1 cellular context compared by ENCODE assay signal in the genomic region with DNA sequence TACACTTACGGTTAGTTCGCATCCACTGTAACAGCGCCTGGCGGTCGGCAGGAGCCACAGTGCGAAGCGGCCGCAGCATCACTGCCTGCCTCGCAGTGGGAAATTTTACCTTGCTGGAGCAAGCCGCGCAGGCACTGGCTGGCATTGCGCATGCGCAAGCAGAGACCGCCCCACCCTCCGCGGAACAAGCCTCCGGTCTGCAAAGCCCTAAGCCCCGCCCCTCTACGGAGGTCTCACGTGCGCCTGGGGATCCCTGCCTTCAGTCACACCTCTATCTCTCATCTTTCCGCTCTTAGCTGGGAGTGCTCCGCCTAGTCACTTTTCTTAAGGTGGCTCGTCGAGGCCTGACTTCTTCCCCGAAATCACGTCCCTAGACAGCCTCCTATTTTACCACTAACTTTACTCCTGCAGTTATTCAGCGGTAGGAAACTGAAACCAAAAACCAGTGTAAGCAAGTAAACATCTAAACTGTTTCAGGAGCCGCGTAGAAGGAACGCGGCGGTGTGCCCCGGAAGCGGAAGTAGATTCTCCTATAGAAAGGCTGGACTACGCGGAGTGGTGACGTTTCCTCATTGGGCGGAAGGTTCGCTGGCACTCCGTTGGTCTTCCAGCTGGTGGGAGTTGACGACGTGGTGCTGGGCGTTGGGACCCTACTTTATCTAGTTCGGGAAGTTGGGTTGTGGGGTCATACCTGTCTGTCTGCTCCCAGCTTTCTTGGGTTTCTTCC.
A peak's percentile ranks its signal among the peaks of the same experiment; 100 is the strongest.
TF ChIP-seq lines count a peak whose summit lies in the region.

SRP54 (plus strand) TSS at position 572 of the 727 bp plus-strand sequence. CDS start 13,718 bp downstream, outside the sequence.

TF ChIP-seq in HepG2, 621 proteins besides CTCF, POLR2A, EP300 and RAD21 (continued from another document and continues in another):
- TF ChIP-seq SNAPC4 (CRISPR knock-in tag; IDR thresholded peaks at IDR 0.05) (peak; percentile 98), ZBTB4 (CRISPR knock-in tag; IDR thresholded peaks at IDR 0.05; ENCODE audit: borderline replicate concordance) (peak; percentile 97; the same call in 1 of the 2 replicates), SMAD9 (CRISPR knock-in tag; IDR thresholded peaks at IDR 0.05) (peak; percentile 98), ZNF138 (CRISPR knock-in tag; IDR thresholded peaks at IDR 0.05; ENCODE audit: low read depth) (peak; percentile 93), CCAR2 (optimal IDR thresholded peaks at IDR 0.05; ENCODE audit: low read depth, low read length) (no peak), ZNF567 (CRISPR knock-in tag; IDR thresholded peaks at IDR 0.05; ENCODE audit: borderline replicate concordance) (peak; percentile 98), ZNF83 (CRISPR knock-in tag; IDR thresholded peaks at IDR 0.05; ENCODE audit: borderline replicate concordance) (peak; percentile 40), ZNF317 (CRISPR knock-in tag; IDR thresholded peaks at IDR 0.05) (peak; percentile 90), TFDP2 (CRISPR knock-in tag; IDR thresholded peaks at IDR 0.05) (peak; percentile 79), MXI1 (IDR thresholded peaks at IDR 0.05; ENCODE audit: borderline replicate concordance, low read depth, low read length) (peak; percentile 92; the same call in 2 of the 3 replicates), NPAS2 (CRISPR knock-in tag; IDR thresholded peaks at IDR 0.05; ENCODE audit: borderline replicate concordance) (peak; percentile 83; the same call in 1 of the 2 replicates), CAMTA2 (CRISPR knock-in tag; IDR thresholded peaks at IDR 0.05; ENCODE audit: borderline replicate concordance) (0 out of 2 replicates have a peak, but pooled peaks have one; percentile 98), ZNF576 (CRISPR knock-in tag; IDR thresholded peaks at IDR 0.05) (peak; percentile 95), ZNF3 (CRISPR knock-in tag; IDR thresholded peaks at IDR 0.05) (peak; percentile 49; the same call in 1 of the 2 replicates), TARDBP (CRISPR knock-in tag; IDR thresholded peaks at IDR 0.05) (peak; percentile 99), ZNF30 (CRISPR knock-in tag; IDR thresholded peaks at IDR 0.05) (peak; percentile 95; the same call in 1 of the 2 replicates), ZNF251 (CRISPR knock-in tag; IDR thresholded peaks at IDR 0.05) (peak; percentile 86; the same call in 1 of the 2 replicates), ZNF891 (CRISPR knock-in tag; IDR thresholded peaks at IDR 0.05) (peak; percentile 3), PHF5A (CRISPR knock-in tag; IDR thresholded peaks at IDR 0.05; ENCODE audit: low read depth, unreplicated experiment) (peak; percentile 96), WIZ (CRISPR knock-in tag; IDR thresholded peaks at IDR 0.05) (peak; percentile 95), HMG20A (CRISPR knock-in tag; IDR thresholded peaks at IDR 0.05; ENCODE audit: borderline replicate concordance) (peak; percentile 46), KMT2A (CRISPR knock-in tag; IDR thresholded peaks at IDR 0.05) (peak; percentile 99), GABPB1 (CRISPR knock-in tag; IDR thresholded peaks at IDR 0.05) (peak; percentile 99), NR2F6 (IDR thresholded peaks at IDR 0.05) (no peak; the same call in 1 of the 2 replicates), NR2F6 (CRISPR knock-in tag; IDR thresholded peaks at IDR 0.05) (peak; percentile 53), ZSCAN12 (CRISPR knock-in tag; IDR thresholded peaks at IDR 0.05) (peak; percentile 90), CHD2 (IDR thresholded peaks at IDR 0.05; ENCODE audit: low read depth, low read length) (peak; percentile 57), HOXA3 (CRISPR knock-in tag; IDR thresholded peaks at IDR 0.05) (peak; percentile 97), ZMYM4 (CRISPR knock-in tag; IDR thresholded peaks at IDR 0.05) (peak; percentile 99), ATF1 (CRISPR knock-in tag; IDR thresholded peaks at IDR 0.05) (peak; percentile 97)
- TF ChIP-seq, protein P1, sequence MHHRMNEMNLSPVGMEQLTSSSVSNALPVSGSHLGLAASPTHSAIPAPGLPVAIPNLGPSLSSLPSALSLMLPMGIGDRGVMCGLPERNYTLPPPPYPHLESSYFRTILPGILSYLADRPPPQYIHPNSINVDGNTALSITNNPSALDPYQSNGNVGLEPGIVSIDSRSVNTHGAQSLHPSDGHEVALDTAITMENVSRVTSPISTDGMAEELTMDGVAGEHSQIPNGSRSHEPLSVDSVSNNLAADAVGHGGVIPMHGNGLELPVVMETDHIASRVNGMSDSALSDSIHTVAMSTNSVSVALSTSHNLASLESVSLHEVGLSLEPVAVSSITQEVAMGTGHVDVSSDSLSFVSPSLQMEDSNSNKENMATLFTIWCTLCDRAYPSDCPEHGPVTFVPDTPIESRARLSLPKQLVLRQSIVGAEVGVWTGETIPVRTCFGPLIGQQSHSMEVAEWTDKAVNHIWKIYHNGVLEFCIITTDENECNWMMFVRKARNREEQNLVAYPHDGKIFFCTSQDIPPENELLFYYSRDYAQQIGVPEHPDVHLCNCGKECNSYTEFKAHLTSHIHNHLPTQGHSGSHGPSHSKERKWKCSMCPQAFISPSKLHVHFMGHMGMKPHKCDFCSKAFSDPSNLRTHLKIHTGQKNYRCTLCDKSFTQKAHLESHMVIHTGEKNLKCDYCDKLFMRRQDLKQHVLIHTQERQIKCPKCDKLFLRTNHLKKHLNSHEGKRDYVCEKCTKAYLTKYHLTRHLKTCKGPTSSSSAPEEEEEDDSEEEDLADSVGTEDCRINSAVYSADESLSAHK (CRISPR knock-in tag; IDR thresholded peaks at IDR 0.05; ENCODE audit: borderline replicate concordance), result peak; percentile 55; the same call in 1 of the 2 replicates
- TF ChIP-seq, protein P2, sequence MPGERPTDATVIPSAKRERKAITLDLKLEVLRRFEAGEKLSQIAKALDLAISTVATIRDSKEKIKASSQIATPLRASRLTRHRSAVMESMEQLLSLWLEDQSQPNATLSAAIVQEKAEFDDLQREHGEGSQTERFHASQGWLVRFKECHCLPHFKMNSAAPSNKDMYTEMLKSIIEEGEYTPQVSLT (CRISPR knock-in tag; IDR thresholded peaks at IDR 0.05; ENCODE audit: borderline replicate concordance, low read depth), result peak; percentile 88; the same call in 1 of the 2 replicates
- TF ChIP-seq, protein P3, sequence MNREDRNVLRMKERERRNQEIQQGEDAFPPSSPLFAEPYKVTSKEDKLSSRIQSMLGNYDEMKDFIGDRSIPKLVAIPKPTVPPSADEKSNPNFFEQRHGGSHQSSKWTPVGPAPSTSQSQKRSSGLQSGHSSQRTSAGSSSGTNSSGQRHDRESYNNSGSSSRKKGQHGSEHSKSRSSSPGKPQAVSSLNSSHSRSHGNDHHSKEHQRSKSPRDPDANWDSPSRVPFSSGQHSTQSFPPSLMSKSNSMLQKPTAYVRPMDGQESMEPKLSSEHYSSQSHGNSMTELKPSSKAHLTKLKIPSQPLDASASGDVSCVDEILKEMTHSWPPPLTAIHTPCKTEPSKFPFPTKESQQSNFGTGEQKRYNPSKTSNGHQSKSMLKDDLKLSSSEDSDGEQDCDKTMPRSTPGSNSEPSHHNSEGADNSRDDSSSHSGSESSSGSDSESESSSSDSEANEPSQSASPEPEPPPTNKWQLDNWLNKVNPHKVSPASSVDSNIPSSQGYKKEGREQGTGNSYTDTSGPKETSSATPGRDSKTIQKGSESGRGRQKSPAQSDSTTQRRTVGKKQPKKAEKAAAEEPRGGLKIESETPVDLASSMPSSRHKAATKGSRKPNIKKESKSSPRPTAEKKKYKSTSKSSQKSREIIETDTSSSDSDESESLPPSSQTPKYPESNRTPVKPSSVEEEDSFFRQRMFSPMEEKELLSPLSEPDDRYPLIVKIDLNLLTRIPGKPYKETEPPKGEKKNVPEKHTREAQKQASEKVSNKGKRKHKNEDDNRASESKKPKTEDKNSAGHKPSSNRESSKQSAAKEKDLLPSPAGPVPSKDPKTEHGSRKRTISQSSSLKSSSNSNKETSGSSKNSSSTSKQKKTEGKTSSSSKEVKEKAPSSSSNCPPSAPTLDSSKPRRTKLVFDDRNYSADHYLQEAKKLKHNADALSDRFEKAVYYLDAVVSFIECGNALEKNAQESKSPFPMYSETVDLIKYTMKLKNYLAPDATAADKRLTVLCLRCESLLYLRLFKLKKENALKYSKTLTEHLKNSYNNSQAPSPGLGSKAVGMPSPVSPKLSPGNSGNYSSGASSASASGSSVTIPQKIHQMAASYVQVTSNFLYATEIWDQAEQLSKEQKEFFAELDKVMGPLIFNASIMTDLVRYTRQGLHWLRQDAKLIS (CRISPR knock-in tag; IDR thresholded peaks at IDR 0.05), result peak; percentile 96
- TF ChIP-seq, protein P4, sequence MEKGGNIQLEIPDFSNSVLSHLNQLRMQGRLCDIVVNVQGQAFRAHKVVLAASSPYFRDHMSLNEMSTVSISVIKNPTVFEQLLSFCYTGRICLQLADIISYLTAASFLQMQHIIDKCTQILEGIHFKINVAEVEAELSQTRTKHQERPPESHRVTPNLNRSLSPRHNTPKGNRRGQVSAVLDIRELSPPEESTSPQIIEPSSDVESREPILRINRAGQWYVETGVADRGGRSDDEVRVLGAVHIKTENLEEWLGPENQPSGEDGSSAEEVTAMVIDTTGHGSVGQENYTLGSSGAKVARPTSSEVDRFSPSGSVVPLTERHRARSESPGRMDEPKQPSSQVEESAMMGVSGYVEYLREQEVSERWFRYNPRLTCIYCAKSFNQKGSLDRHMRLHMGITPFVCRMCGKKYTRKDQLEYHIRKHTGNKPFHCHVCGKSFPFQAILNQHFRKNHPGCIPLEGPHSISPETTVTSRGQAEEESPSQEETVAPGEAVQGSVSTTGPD (CRISPR knock-in tag; IDR thresholded peaks at IDR 0.05), result 0 out of 2 replicates have a peak, but pooled peaks have one; percentile 46
- TF ChIP-seq, protein P5, sequence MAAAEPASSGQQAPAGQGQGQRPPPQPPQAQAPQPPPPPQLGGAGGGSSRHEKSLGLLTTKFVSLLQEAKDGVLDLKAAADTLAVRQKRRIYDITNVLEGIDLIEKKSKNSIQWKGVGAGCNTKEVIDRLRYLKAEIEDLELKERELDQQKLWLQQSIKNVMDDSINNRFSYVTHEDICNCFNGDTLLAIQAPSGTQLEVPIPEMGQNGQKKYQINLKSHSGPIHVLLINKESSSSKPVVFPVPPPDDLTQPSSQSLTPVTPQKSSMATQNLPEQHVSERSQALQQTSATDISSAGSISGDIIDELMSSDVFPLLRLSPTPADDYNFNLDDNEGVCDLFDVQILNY (CRISPR knock-in tag; conservative IDR thresholded peaks at IDR 0.05), result peak; percentile 16
